In genomic region chr16:9248162-9248561, GRCh38 we compare ENCODE assay signal across 20 cellular contexts.
DNase-seq lines count a peak whose midpoint lies in the region; ATAC-seq, FAIRE-seq and TF ChIP-seq lines count a peak whose summit lies in the region.
"Had no signal": no experiment of that assay in that cellular context is flagged by ENCODE, and none has a peak within 500 bp of the region (broad histone marks: within the 10 kb centered on the region; RNA-seq: fewer than 3 reads in every experiment).

No MANE protein-coding gene starts in this region.

- no peaks in the 10 kb centered on the region for H4K20me1 ChIP-seq in H9 (ENCODE audit: control insufficient read depth, insufficient read depth, insufficient read length)
- H4K20me1 ChIP-seq in SK-N-SH (ENCODE audit: insufficient read depth) = no peaks in the 10 kb centered on the region
- H4K20me1 ChIP-seq: BLaER1 treated with 17β-estradiol and CSF1 and Interleukin-3, amounts not matched to agents 10 nM and 100 nM had no signal

- H3K14ac ChIP-seq in H9 (ENCODE audit: insufficient read depth, low read length) (no peak overlapping the region), neuronal stem cell (ENCODE audit: low read length) (no peak overlapping the region)

- H3K23ac ChIP-seq in H9 (ENCODE audit: insufficient read length, low read depth, low read length) = no peak overlapping the region
- no peak overlapping the region for H3K23ac ChIP-seq in neuronal stem cell (ENCODE audit: low read depth, low read length, poor library complexity)

- peak; percentile 50 for ATAC-seq in WTC11
- ATAC-seq: CD8-positive, alpha-beta T cell; K562 had no signal

- H3K36me3 Mint-ChIP-seq in H9 (ENCODE audit: insufficient read depth in 1 of 3, low read depth in 3 of 3) (no peaks in the 10 kb centered on the region), WTC11 (no peaks in the 10 kb centered on the region), nephron progenitor cell (ENCODE audit: low read depth) (no peaks in the 10 kb centered on the region)
- H3K36me3 Mint-ChIP-seq: CD8-positive, alpha-beta T cell had no signal

- no peaks in the 10 kb centered on the region for H3K79me2 ChIP-seq in H9 (ENCODE audit: insufficient read depth, low read length)
- H3K79me2 ChIP-seq in SK-N-SH (ENCODE audit: insufficient read depth) = no peaks in the 10 kb centered on the region

- H2BK120ac ChIP-seq in H9 (ENCODE audit: low read depth, low read length, poor library complexity, severe bottlenecking) (no peak overlapping the region), neuronal stem cell (ENCODE audit: low read depth, low read length) (no peak overlapping the region)

- H3K9ac ChIP-seq in H9 (ENCODE audit: extremely low read depth, insufficient read length, low read length) (no peak overlapping the region), SK-N-SH (no peak overlapping the region), neuronal stem cell (ENCODE audit: low read depth, low read length, poor library complexity) (no peak overlapping the region)
- H3K9ac ChIP-seq: BLaER1 treated with 17β-estradiol and CSF1 and Interleukin-3, amounts not matched to agents 10 nM and 100 nM; GM23248 had no signal

- no peak overlapping the region for H2BK20ac ChIP-seq in H9 (ENCODE audit: low read depth, low read length, poor library complexity, severe bottlenecking)

- CTCF ChIA-PET in WTC11 (lab: Charles Lee) (interaction anchor here (0.9 to 1.3 kb wide), 2 partner anchors 8 to 932 kb away, joined by 3 to 8 read pairs; no protein-coding TSS in a partner anchor), SK-N-SH (lab: Yijun Ruan, JAX) (interaction anchor here (2.6 kb wide), 1 partner anchor 11 kb away, joined by 14 read pairs; no protein-coding TSS in a partner anchor)

- H3K56ac ChIP-seq in H9 (ENCODE audit: insufficient read length, low read depth, low read length) = no peak overlapping the region

- H3K9me3 ChIP-seq in H9 (ENCODE audit: control insufficient read depth, low read depth, low read length) = no peaks in the 10 kb centered on the region
- H3K9me3 ChIP-seq in SK-N-SH = no peaks in the 10 kb centered on the region
- no peaks in the 10 kb centered on the region for H3K9me3 ChIP-seq in neuronal stem cell (replicated peaks in 1 of 2; ENCODE audit: control insufficient read depth in 2 of 2, insufficient read depth in 1 of 2, low read depth in 1 of 2, low read length in 2 of 2)
- H3K9me3 ChIP-seq: BLaER1 treated with 17β-estradiol and CSF1 and Interleukin-3, amounts not matched to agents 10 nM and 100 nM had no signal

- H3K4ac ChIP-seq in H9 (ENCODE audit: low read depth, low read length) = no peak overlapping the region
- H3K4ac ChIP-seq in neuronal stem cell (ENCODE audit: low read length) = no peak overlapping the region

- H2BK12ac ChIP-seq in H9 (ENCODE audit: insufficient read length, low read depth, low read length) = no peak overlapping the region
- H2BK12ac ChIP-seq in neuronal stem cell (ENCODE audit: low read length) = no peak overlapping the region

- H3K27me3 Mint-ChIP-seq in H9 (ENCODE audit: low read depth) = peaks cover 28% of the 10 kb centered on the region
- peaks cover 3% of the 10 kb centered on the region for H3K27me3 Mint-ChIP-seq in WTC11 (ENCODE audit: low read depth)
- H3K27me3 Mint-ChIP-seq in nephron progenitor cell (ENCODE audit: low read depth, poor library complexity) = peaks cover 7% of the 10 kb centered on the region

- no peak for TF ChIP-seq EP300 in SK-N-SH (IDR thresholded peaks at IDR 0.05; ENCODE audit: borderline replicate concordance in 1 of 2, low read depth in 1 of 2, low read length in 1 of 2)

- H4K5ac ChIP-seq in H9 (ENCODE audit: insufficient read length, low read depth, low read length) = no peak overlapping the region

- H3K27ac ChIP-seq in H9 (ENCODE audit: insufficient read length, low read depth, low read length) = no peak overlapping the region
- H3K27ac ChIP-seq in SK-N-SH (ENCODE audit: low read depth in 2 of 2, low read length in 1 of 2) = no peak overlapping the region
- H3K27ac ChIP-seq in neuronal stem cell (replicated peaks; ENCODE audit: low read length) = no peak overlapping the region
- H3K27ac ChIP-seq: BLaER1 treated with 17β-estradiol and CSF1 and Interleukin-3, amounts not matched to agents 10 nM and 100 nM; GM23248; HL-60 had no signal

- POLR2A ChIA-PET in WTC11 (lab: Charles Lee) (interaction anchor here (0.7 to 0.8 kb wide), 2 partner anchors 568 to 578 kb away, joined by 3 to 6 read pairs; no protein-coding TSS in a partner anchor), SK-N-SH (lab: Yijun Ruan, JAX) (no interaction called here)

- no peak for TF ChIP-seq CTCF in D721Med (IDR thresholded peaks at IDR 0.05; ENCODE audit: insufficient read depth, missing control alignments)
- no peak for TF ChIP-seq CTCF in H9 (conservative IDR thresholded peaks at IDR 0.05)
- no peak for TF ChIP-seq CTCF in WTC11 (IDR thresholded peaks at IDR 0.05)
- no peak for TF ChIP-seq CTCF in SK-N-SH (IDR thresholded peaks at IDR 0.05)
- no peak for TF ChIP-seq CTCF in nephron progenitor cell (IDR thresholded peaks at IDR 0.05)

- no peaks in the 10 kb centered on the region for H3F3A ChIP-seq in SK-N-SH (replicated peaks; ENCODE audit: insufficient read depth)

- H3K27ac Mint-ChIP-seq in H9 (no peak overlapping the region), WTC11 (no peak overlapping the region), nephron progenitor cell (no peak overlapping the region)
- H3K27ac Mint-ChIP-seq: B cell; CD8-positive, alpha-beta T cell had no signal

- H3K4me2 ChIP-seq in H9 (ENCODE audit: insufficient read depth, insufficient read length, low read length) = no peak overlapping the region
- no peak overlapping the region for H3K4me2 ChIP-seq in SK-N-SH
- H3K4me2 ChIP-seq in neuronal stem cell (ENCODE audit: insufficient read depth, low read length, poor library complexity, severe bottlenecking) = no peak overlapping the region
- H3K4me2 ChIP-seq: BLaER1 treated with 17β-estradiol and CSF1 and Interleukin-3, amounts not matched to agents 10 nM and 100 nM had no signal

- H2BK15ac ChIP-seq in H9 (ENCODE audit: low read depth, low read length) (no peak overlapping the region), neuronal stem cell (ENCODE audit: low read length) (no peak overlapping the region)

- H3K4me3 ChIP-seq in SK-N-SH (ENCODE audit: low read depth in 2 of 2, low read length in 1 of 2) (no peak overlapping the region), neuronal stem cell (ENCODE audit: low read length in 2 of 2) (no peak overlapping the region)
- H3K4me3 ChIP-seq: BLaER1 treated with 17β-estradiol and CSF1 and Interleukin-3, amounts not matched to agents 10 nM and 100 nM; GM23248; K562 had no signal

- H3T11ph ChIP-seq in H9 (ENCODE audit: low read length) = no peak overlapping the region

- H3K36me3 ChIP-seq in SK-N-SH (replicated peaks in 1 of 2; ENCODE audit: control insufficient read depth in 1 of 2, insufficient read depth in 2 of 2, low read length in 1 of 2) (no peaks in the 10 kb centered on the region), neuronal stem cell (replicated peaks in 1 of 2; ENCODE audit: control insufficient read depth in 2 of 2, insufficient read depth in 2 of 2, low read length in 2 of 2) (no peaks in the 10 kb centered on the region)
- H3K36me3 ChIP-seq: BLaER1 treated with 17β-estradiol and CSF1 and Interleukin-3, amounts not matched to agents 10 nM and 100 nM had no signal

- peak; percentile 42 for DNase-seq in D721Med (ENCODE audit: insufficient read length, low spot score)
- DNase-seq in H9 = peak; percentile 31
- peak; percentile 89 for DNase-seq in NCI-H82 (lab: John Stamatoyannopoulos, UW)
- no peak for DNase-seq in WTC11 (ENCODE audit: low spot score)
- DNase-seq in SK-N-SH = no peak
- no peak for DNase-seq in neuronal stem cell (ENCODE audit: low spot score)
- DNase-seq in nephron progenitor cell = no peak
- DNase-seq: Calu3; CD8-positive, alpha-beta T cell; DMS153; GDM1; GM23248; H7; IMR-90 had no signal

- H3K4me1 ChIP-seq in H9 (ENCODE audit: insufficient read depth, low read length) (no peaks in the 10 kb centered on the region), SK-N-SH (ENCODE audit: control insufficient read depth in 1 of 2, insufficient read depth in 2 of 2, low read depth in 1 of 2, low read length in 1 of 2) (no peaks in the 10 kb centered on the region), neuronal stem cell (ENCODE audit: control insufficient read depth in 2 of 2, insufficient read depth in 1 of 2, low read depth in 1 of 2, low read length in 2 of 2) (no peaks in the 10 kb centered on the region)
- H3K4me1 ChIP-seq: BLaER1 treated with 17β-estradiol and CSF1 and Interleukin-3, amounts not matched to agents 10 nM and 100 nM had no signal

- no CpG with 5 or more reads among the region's 2 CpGs for WGBS in H9 (ENCODE audit: extremely low coverage, insufficient read length, low lambda C conversion rate)
- WGBS in SK-N-SH (ENCODE audit: low lambda C conversion rate) = 2% methylated on average over 2 of the region's 2 CpGs
- no CpG with 5 or more reads among the region's 2 CpGs for WGBS in neuronal stem cell (ENCODE audit: extremely low coverage in 2 of 2, insufficient read length in 2 of 2, insufficient replicate concordance in 1 of 2), 2 donors

- H2AK5ac ChIP-seq in H9 (ENCODE audit: insufficient read length, low read length) (no peak overlapping the region), neuronal stem cell (ENCODE audit: low read depth, low read length) (no peak overlapping the region)

- no peaks in the 10 kb centered on the region for H3K23me2 ChIP-seq in H9 (ENCODE audit: insufficient read length, low read depth, low read length, poor library complexity, severe bottlenecking)

- H3K4me1 Mint-ChIP-seq in H9 = peaks cover 5 to 6% of the 10 kb centered on the region in 2 experiments
- H3K4me1 Mint-ChIP-seq in WTC11 = peaks cover 4% of the 10 kb centered on the region
- H3K4me1 Mint-ChIP-seq in nephron progenitor cell = no peaks in the 10 kb centered on the region
- H3K4me1 Mint-ChIP-seq: B cell had no signal

- FAIRE-seq in D721Med (lab: Jason Lieb, UNC) = peak; percentile 53
- FAIRE-seq: GM12892, GM18507, K562 had no signal

- H3K18ac ChIP-seq in H9 (ENCODE audit: insufficient read length, low read depth, low read length) (no peak overlapping the region), neuronal stem cell (ENCODE audit: low read length) (no peak overlapping the region)

- no peak overlapping the region for H2BK5ac ChIP-seq in H9 (ENCODE audit: insufficient read length, low read length)
- H2BK5ac ChIP-seq in neuronal stem cell (ENCODE audit: low read length) = no peak overlapping the region

- H4K91ac ChIP-seq in H9 (ENCODE audit: insufficient read length, low read depth, low read length) (no peak overlapping the region), neuronal stem cell (ENCODE audit: low read depth, low read length, poor library complexity) (no peak overlapping the region)

- TF ChIP-seq RAD21 in SK-N-SH (IDR thresholded peaks at IDR 0.05; ENCODE audit: low read length) = no peak

- H3K9me3 Mint-ChIP-seq in H9 (no peaks in the 10 kb centered on the region), WTC11 (peaks cover 3% of the 10 kb centered on the region; the same call in 1 of the 2 replicates), nephron progenitor cell (no peaks in the 10 kb centered on the region)
- H3K9me3 Mint-ChIP-seq: CD8-positive, alpha-beta T cell had no signal

- H3K27me3 ChIP-seq in H9 (ENCODE audit: insufficient read depth, low read length) = no peaks in the 10 kb centered on the region
- H3K27me3 ChIP-seq in SK-N-SH (ENCODE audit: insufficient read depth) = no peaks in the 10 kb centered on the region
- H3K27me3 ChIP-seq in neuronal stem cell (ENCODE audit: control insufficient read depth in 3 of 3, insufficient read depth in 3 of 3, low read depth in 1 of 3, low read length in 3 of 3) = no peaks in the 10 kb centered on the region
- H3K27me3 ChIP-seq: BLaER1 treated with 17β-estradiol and CSF1 and Interleukin-3, amounts not matched to agents 10 nM and 100 nM had no signal

- H3K9me2 ChIP-seq in SK-N-SH = no peaks in the 10 kb centered on the region

- H3K4me3 Mint-ChIP-seq in H9 (no peak overlapping the region), WTC11 (no peak overlapping the region), nephron progenitor cell (no peak overlapping the region)
- H3K4me3 Mint-ChIP-seq: B cell; CD8-positive, alpha-beta T cell had no signal

- H2AFZ ChIP-seq in H9 (ENCODE audit: low read length) (no peak overlapping the region), SK-N-SH (ENCODE audit: low read depth) (no peak overlapping the region), neuronal stem cell (ENCODE audit: low read length) (no peak overlapping the region)
- H2AFZ ChIP-seq: GM23248 had no signal

- H3K79me1 ChIP-seq in H9 (ENCODE audit: insufficient read depth, low read depth, low read length, poor library complexity, severe bottlenecking) (no peaks in the 10 kb centered on the region), neuronal stem cell (ENCODE audit: low read depth, low read length) (no peaks in the 10 kb centered on the region)

- H4K8ac ChIP-seq in H9 (replicated peaks; ENCODE audit: insufficient read length, low read depth, low read length) = no peak overlapping the region
- H4K8ac ChIP-seq in neuronal stem cell (ENCODE audit: low read depth, low read length) = no peak overlapping the region

Comparison
In these comparisons a context has a peak if more than half of its experiments do, and no peak if none do; other contexts are left out.
1. DNase-seq: peak in D721Med (single experiment), H9 (single experiment) and NCI-H82 (single experiment); none in WTC11 (single experiment), SK-N-SH (single experiment), neuronal stem cell (single experiment) and nephron progenitor cell (single experiment).